ENCODE assay signal across 8 cellular contexts in the genomic region with DNA sequence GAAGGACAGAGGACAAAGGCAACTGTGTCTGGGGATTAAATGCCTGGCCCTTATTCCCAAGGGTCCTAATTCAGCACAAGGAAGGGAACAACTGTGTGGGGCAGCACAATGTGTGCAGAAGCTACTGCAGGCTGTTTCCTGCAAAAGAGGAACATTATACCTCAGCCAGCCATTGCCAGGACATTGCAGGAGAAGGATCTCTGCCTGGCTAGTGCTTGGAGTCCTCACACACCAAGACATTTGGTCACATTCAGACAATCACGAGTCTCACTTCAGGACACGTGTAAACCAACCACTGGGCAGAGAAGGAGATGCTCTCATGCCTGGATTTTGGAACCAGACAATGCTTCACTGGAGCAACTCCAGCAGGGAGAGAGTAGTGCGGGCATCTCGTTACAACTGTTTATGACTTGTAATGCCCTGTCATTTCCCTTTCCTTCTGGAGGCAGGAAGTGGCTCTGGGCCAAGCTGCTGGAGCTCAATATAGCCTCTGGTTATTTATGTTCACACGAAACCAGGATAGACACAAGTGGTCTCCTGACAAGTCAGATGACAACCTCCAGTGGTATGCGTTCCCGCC. TPM values are rescaled to one million over a fixed set of nuclear protein-coding genes. Genes with fewer than 3 reads are reported as not detected.
A peak's percentile ranks its signal among the peaks of the same experiment; 100 is the strongest.
DNase-seq lines count a peak whose midpoint lies in the region; ATAC-seq and TF ChIP-seq lines count a peak whose summit lies in the region.

No MANE protein-coding gene starts in this region.

- H3K27ac ChIP-seq in SJSA1, result no peak overlapping the region
- peak overlapping the region; percentile 67 for H3K27ac ChIP-seq in upper lobe of right lung

- no peak overlapping the region for H3K4me3 ChIP-seq in SJSA1
- no peak overlapping the region for H3K4me3 ChIP-seq in upper lobe of right lung
- no peak overlapping the region for H3K4me3 ChIP-seq in H7 (ENCODE audit: insufficient read depth, low read depth, low read length)

- DNase-seq in AML-193 (lab: John Stamatoyannopoulos, UW) (peak; percentile 72 to 79), SJSA1 (ENCODE audit: low read depth in 1 of 2, low spot score in 2 of 2) (peak; percentile 47 to 55), glomerular visceral epithelial cell (ENCODE audit: extremely low spot score) (peak; percentile 42), upper lobe of right lung (no peak), kidney glomerular epithelial cell (lab: John Stamatoyannopoulos, UW) (no peak), H7 (no peak), NCI-H526 treated with DMSO at 0.1 percent for 48 hours (lab: John Stamatoyannopoulos, UW) (no peak)

- H3K27me3 ChIP-seq in SJSA1 (replicated peaks) (no peaks in the 10 kb centered on the region), upper lobe of right lung (no peaks in the 10 kb centered on the region), H7 (ENCODE audit: control insufficient read depth, insufficient read depth, low read length) (no peaks in the 10 kb centered on the region)

- TF ChIP-seq CTCF in upper lobe of right lung (IDR thresholded peaks at IDR 0.05), result no peak

- H3K4me1 ChIP-seq in SJSA1 (replicated peaks) (peaks cover 15% of the 10 kb centered on the region), upper lobe of right lung (peaks cover 9% of the 10 kb centered on the region)

- ATAC-seq in HG02610 (IDR thresholded peaks at IDR 0.05; ENCODE audit: unreplicated experiment), result peak; percentile 50
- peak; percentile 82 for ATAC-seq in upper lobe of right lung

- no peaks in the 10 kb centered on the region for H3K9me3 ChIP-seq in SJSA1 (replicated peaks)
- no peaks in the 10 kb centered on the region for H3K9me3 ChIP-seq in upper lobe of right lung

- H3K36me3 ChIP-seq in SJSA1, result no peaks in the 10 kb centered on the region
- H3K36me3 ChIP-seq in upper lobe of right lung, result no peaks in the 10 kb centered on the region
- no peaks in the 10 kb centered on the region for H3K36me3 ChIP-seq in H7 (replicated peaks; ENCODE audit: control insufficient read depth, insufficient read depth, low read length)

- intact Hi-C loops in upper lobe of right lung (cut with DNase I), result no loop called here

RNA-seq across cellular contexts. Expression of a gene that starts 23.9 kb away (rescaled TPM):
- 4.6 and 6.4 TPM in 2 replicates for total RNA-seq in SJSA1 (2014; rRNA removed; shearing (Covaris generic))
- total RNA-seq in upper lobe of right lung, result 14.8 TPM
- 0.69 and 1.7 TPM in 2 replicates for total RNA-seq in H7 (2014; rRNA removed; shearing (Covaris generic))

Comparison
In these comparisons a context has a peak if more than half of its experiments do, and no peak if none do; other contexts are left out.
1. DNase-seq: peak in AML-193 (2 of 2), SJSA1 (2 of 2) and glomerular visceral epithelial cell (single experiment); none in upper lobe of right lung (single experiment), kidney glomerular epithelial cell (single experiment), H7 (single experiment) and NCI-H526 treated with DMSO at 0.1 percent for 48 hours (single experiment).